Comparison of ENCODE assay signal across 19 cellular contexts in the genomic region with DNA sequence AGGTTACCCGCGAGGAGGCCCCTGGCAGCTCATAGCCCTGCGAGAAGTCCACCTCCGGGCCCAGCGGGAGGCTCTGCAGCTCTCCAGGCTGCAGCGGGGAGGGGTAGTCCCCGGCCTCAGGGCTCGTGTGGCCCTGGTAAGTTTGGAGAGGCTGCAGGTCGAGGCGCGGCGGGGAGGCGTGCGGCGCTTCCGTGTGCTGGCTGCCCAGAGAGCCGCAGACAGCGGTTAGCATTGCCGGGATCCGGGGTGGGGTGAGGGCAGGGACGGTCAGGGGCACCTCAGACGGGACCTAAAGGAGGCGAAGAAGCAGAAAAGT. TPM values are rescaled to one million over a fixed set of nuclear protein-coding genes. Genes with fewer than 3 reads are reported as not detected.
DNase-seq lines count a peak whose midpoint lies in the region; ATAC-seq and TF ChIP-seq lines count a peak whose summit lies in the region.
"Had no signal": no experiment of that assay in that cellular context is flagged by ENCODE, and none has a peak within 500 bp of the region (broad histone marks: within the 10 kb centered on the region; RNA-seq: fewer than 3 reads in every experiment).

No MANE protein-coding gene starts in this region.

- H3K4me3 ChIP-seq in HUES6 (ENCODE audit: low read depth, low read length) = peak overlapping the region; percentile 61
- H3K4me3 ChIP-seq in iPS DF 6.9 (ENCODE audit: low read length) = peak overlapping the region; percentile 15; the same call in 1 of the 2 replicates
- no peak overlapping the region for H3K4me3 ChIP-seq in thyroid gland (replicated peaks in 1 of 3)
- H3K4me3 ChIP-seq: MG63 had no signal

- H3K36me3 Mint-ChIP-seq in mesothelial cell of epicardium (no peaks in the 10 kb centered on the region), type B pancreatic cell (no peaks in the 10 kb centered on the region), T-cell (no peaks in the 10 kb centered on the region)
- H3K36me3 Mint-ChIP-seq: CD4-positive, CD25-positive, alpha-beta regulatory T cell had no signal

- H3K27ac Mint-ChIP-seq in mesothelial cell of epicardium (no peak overlapping the region), type B pancreatic cell (no peak overlapping the region), T-cell (no peak overlapping the region)
- H3K27ac Mint-ChIP-seq: CD4-positive, CD25-positive, alpha-beta regulatory T cell had no signal

- H3K9me3 ChIP-seq in HUES6 (ENCODE audit: control insufficient read depth, insufficient read depth, low read depth, low read length) = no peaks in the 10 kb centered on the region
- no peaks in the 10 kb centered on the region for H3K9me3 ChIP-seq in iPS DF 6.9 (ENCODE audit: control insufficient read depth, insufficient read depth, low read length)
- H3K9me3 ChIP-seq in thyroid gland = no peaks in the 10 kb centered on the region
- H3K9me3 ChIP-seq: MG63 had no signal

- no peak for TF ChIP-seq POLR2A in thyroid gland (IDR thresholded peaks at IDR 0.05)

- H3K36me3 ChIP-seq in HUES6 (ENCODE audit: control insufficient read depth, insufficient read depth, low read length) (no peaks in the 10 kb centered on the region), iPS DF 6.9 (ENCODE audit: control insufficient read depth, insufficient read depth, low read length) (no peaks in the 10 kb centered on the region), thyroid gland (no peaks in the 10 kb centered on the region)
- H3K36me3 ChIP-seq: MG63 had no signal

- POLR2A ChIA-PET in T-cell (lab: Charles Lee) = interaction anchor here in 1 of 2 donors (0.5 kb wide), 1 partner anchor 172 kb away, joined by 4 read pairs; no protein-coding TSS in a partner anchor

- H3K9me3 Mint-ChIP-seq in mesothelial cell of epicardium (no peaks in the 10 kb centered on the region), type B pancreatic cell (no peaks in the 10 kb centered on the region), T-cell (no peaks in the 10 kb centered on the region)

- H3K27me3 Mint-ChIP-seq in mesothelial cell of epicardium (ENCODE audit: low read depth) (peaks cover 17% of the 10 kb centered on the region), type B pancreatic cell (peaks cover 81% of the 10 kb centered on the region), T-cell (peaks cover 61 to 74% of the 10 kb centered on the region in 2 donors)

- intact Hi-C loops in thyroid gland (cut with DNase I) = loop anchor here (5.0 kb wide), 1 partner anchor 169 kb away; no protein-coding TSS in a partner anchor

- H3K4me3 Mint-ChIP-seq in mesothelial cell of epicardium = peak overlapping the region; percentile 84
- peak overlapping the region; percentile 91 for H3K4me3 Mint-ChIP-seq in type B pancreatic cell
- no peak overlapping the region for H3K4me3 Mint-ChIP-seq in T-cell
- H3K4me3 Mint-ChIP-seq: CD4-positive, CD25-positive, alpha-beta regulatory T cell had no signal

- H3K9ac ChIP-seq in HUES6 (ENCODE audit: low read length) = peak overlapping the region; percentile 19

- TF ChIP-seq CTCF in mesothelial cell of epicardium (IDR thresholded peaks at IDR 0.05; ENCODE audit: unreplicated experiment) (no peak), type B pancreatic cell (conservative IDR thresholded peaks at IDR 0.05) (no peak), thyroid gland (IDR thresholded peaks at IDR 0.05) (no peak)

- CTCF ChIA-PET in T-cell (lab: Charles Lee) = interaction anchor here in 1 of 2 donors (1.0 kb wide), 1 partner anchor 41 kb away, joined by 3 read pairs; no protein-coding TSS in a partner anchor

- H3K27ac ChIP-seq in HUES6 (ENCODE audit: low read depth, low read length) (no peak overlapping the region), iPS DF 6.9 (ENCODE audit: low read length) (no peak overlapping the region), thyroid gland (no peak overlapping the region)

- ATAC-seq in GM18873 (IDR thresholded peaks at IDR 0.05; ENCODE audit: low FRiP score, unreplicated experiment) (no peak), T-cell (replicated peaks in 1 of 4) (no peak)
- ATAC-seq: HCT116, SK-N-SH treated with all-trans-retinoic acid at 6 μM for 48 hours had no signal

- H3K4me1 Mint-ChIP-seq in mesothelial cell of epicardium (peaks cover 83% of the 10 kb centered on the region), type B pancreatic cell (ENCODE audit: unreplicated experiment) (peaks cover 11% of the 10 kb centered on the region), T-cell (peaks cover 24 to 34% (median 31%) of the 10 kb centered on the region in 3 donors)

- no CpG with 5 or more reads among the region's 23 CpGs for WGBS in iPS DF 6.9 (ENCODE audit: insufficient coverage, insufficient read length)
- WGBS in thyroid gland, 2 donors = 44 to 51% methylated on average over 15 to 23 of the region's 23 CpGs

- DNase-seq in iPS DF 6.9 (ENCODE audit: low read depth, low spot score) = no peak
- no peak for DNase-seq in mesothelial cell of epicardium (ENCODE audit: low spot score in 2 of 2, unreplicated experiment in 2 of 2)
- no peak for DNase-seq in type B pancreatic cell (ENCODE audit: extremely low spot score, unreplicated experiment)
- no peak for DNase-seq in T-cell
- no peak for DNase-seq in thyroid gland
- DNase-seq: Calu3; CD4-positive, CD25-positive, alpha-beta regulatory T cell; Karpas-422; MG63; NCI-H1092 treated with DMSO at 0.1 percent for 48 hours; NCI-H1694; NCI-H345; NCI-H526 treated with DMSO at 0.1 percent for 48 hours; SHP77 treated with DMSO at 0.1 percent for 48 hours had no signal

- H3K27me3 ChIP-seq in HUES6 (ENCODE audit: control insufficient read depth, insufficient read depth, low read length) (peaks cover 81% of the 10 kb centered on the region), iPS DF 6.9 (ENCODE audit: control insufficient read depth, insufficient read depth, low read length) (peaks cover 53% of the 10 kb centered on the region), thyroid gland (peaks cover 36% of the 10 kb centered on the region)

- peaks cover 75% of the 10 kb centered on the region for H3K4me1 ChIP-seq in HUES6 (ENCODE audit: control insufficient read depth, insufficient read depth, low read length)
- H3K4me1 ChIP-seq in iPS DF 6.9 (ENCODE audit: control insufficient read depth, insufficient read depth, low read length) = peaks cover 5% of the 10 kb centered on the region; the same call in 1 of the 2 replicates
- H3K4me1 ChIP-seq in thyroid gland = peaks cover 11 to 36% of the 10 kb centered on the region in 2 donors

RNA-seq across cellular contexts. Expression of gene SP6, which starts 2.8 kb away (rescaled TPM):
- 15.9 to 17.6 TPM (median 16.0 TPM) in 3 replicates for total RNA-seq in mesothelial cell of epicardium
- total RNA-seq in type B pancreatic cell (ENCODE audit: low replicate concordance) = 19.3 and 75.1 TPM in 2 replicates
- total RNA-seq in T-cell = under 1 TPM; 0.10 to 0.26 (median 0.13) TPM
- total RNA-seq in thyroid gland = 1 to 10 TPM in 1 of 4 donors, under 1 TPM in 3; 0.56 to 5.9 (median 0.96) TPM
- total RNA-seq: RPMI7951 had no signal

RNA-seq across cellular contexts. Expression of gene SCRN2, which starts 7.1 kb away (rescaled TPM):
- total RNA-seq in mesothelial cell of epicardium (49.7 to 50.7 TPM (median 50.7 TPM) in 3 replicates), type B pancreatic cell (ENCODE audit: low replicate concordance) (34.9 and 45.2 TPM in 2 replicates), T-cell (10 to 100 TPM; 27.0 to 44.3 (median 40.6) TPM), thyroid gland (10 to 100 TPM; 37.0 to 71.5 (median 49.1) TPM)

RNA-seq across cellular contexts. Expression of gene LRRC46, which starts 16.7 kb away (rescaled TPM):
- total RNA-seq in mesothelial cell of epicardium (0.16 TPM in 1 of 3 replicates, not detected in the others), type B pancreatic cell (ENCODE audit: low replicate concordance) (0.64 and 2.8 TPM in 2 replicates), T-cell (1 to 10 TPM in 2 of 5 donors, under 1 TPM in 3; 0.20 to 1.0 (median 0.88) TPM), thyroid gland (1 to 10 TPM in 2 of 4 donors, under 1 TPM in 1, not detected in 1; 0.44 to 3.2 (median 2.0) TPM)
- total RNA-seq: RPMI7951 had no signal

RNA-seq across cellular contexts. Expression of gene MRPL10, which starts 16.8 kb away (rescaled TPM):
- total RNA-seq in mesothelial cell of epicardium (41.0 to 46.5 TPM (median 45.6 TPM) in 3 replicates), type B pancreatic cell (ENCODE audit: low replicate concordance) (37.7 and 49.4 TPM in 2 replicates), T-cell (10 to 100 TPM; 34.1 to 60.1 (median 41.6) TPM), thyroid gland (10 to 100 TPM; 36.1 to 51.9 (median 39.1) TPM)

RNA-seq across cellular contexts. Expression of gene OSBPL7, which starts 26.6 kb away (rescaled TPM):
- total RNA-seq in mesothelial cell of epicardium (21.7 to 25.1 TPM (median 22.0 TPM) in 3 replicates), type B pancreatic cell (ENCODE audit: low replicate concordance) (9.1 and 20.3 TPM in 2 replicates), T-cell (10 to 100 TPM; 40.4 to 57.1 (median 43.9) TPM), thyroid gland (10 to 100 TPM; 12.7 to 18.0 (median 14.7) TPM)

Comparison
In these comparisons a context has a peak if more than half of its experiments do, and no peak if none do; other contexts are left out.
1. H3K4me3 ChIP-seq: peak in HUES6 (single experiment) and iPS DF 6.9 (single experiment); none in thyroid gland (0 of 3).
2. H3K4me3 Mint-ChIP-seq: peak in mesothelial cell of epicardium (single experiment) and type B pancreatic cell (single experiment); none in T-cell (0 of 3).